In genomic region chr4:52199574-52200338, GRCh38 we compare ENCODE assay signal across 14 cellular contexts.
DNase-seq lines count a peak whose midpoint lies in the region; ATAC-seq and TF ChIP-seq lines count a peak whose summit lies in the region.
"Had no signal": no experiment of that assay in that cellular context is flagged by ENCODE, and none has a peak within 500 bp of the region (broad histone marks: within the 10 kb centered on the region; RNA-seq: fewer than 3 reads in every experiment).

No MANE protein-coding gene starts in this region.

- no peaks in the 10 kb centered on the region for H4K20me1 ChIP-seq in neural progenitor cell (ENCODE audit: low read depth)

- peak overlapping the region; percentile 66 for H3K4me3 Mint-ChIP-seq in neural progenitor cell

- H3K4me1 ChIP-seq in neural progenitor cell (peaks cover 16% of the 10 kb centered on the region), psoas muscle (no peaks in the 10 kb centered on the region), thyroid gland (peaks cover 0 to 3% of the 10 kb centered on the region in 2 donors)
- H3K4me1 ChIP-seq: left ventricle myocardium inferior had no signal

- peaks cover 9% of the 10 kb centered on the region for H3K27me3 ChIP-seq in neural progenitor cell
- H3K27me3 ChIP-seq in psoas muscle (ENCODE audit: insufficient read depth in 3 of 3, low read length in 2 of 3) = no peaks in the 10 kb centered on the region
- H3K27me3 ChIP-seq in thyroid gland = no peaks in the 10 kb centered on the region
- H3K27me3 ChIP-seq: ovary had no signal

- H3K4me3 ChIP-seq in choroid plexus epithelial cell (ENCODE audit: low read depth, low read length) (no peak overlapping the region), neural progenitor cell (no peak overlapping the region), psoas muscle (no peak overlapping the region), thyroid gland (replicated peaks in 1 of 3) (no peak overlapping the region)
- H3K4me3 ChIP-seq: left ventricle myocardium inferior, ovary had no signal

- H3K9me3 ChIP-seq in neural progenitor cell (ENCODE audit: low read depth) = no peaks in the 10 kb centered on the region
- H3K9me3 ChIP-seq in psoas muscle = no peaks in the 10 kb centered on the region
- no peaks in the 10 kb centered on the region for H3K9me3 ChIP-seq in thyroid gland
- H3K9me3 ChIP-seq: left ventricle myocardium inferior, ovary had no signal

- ATAC-seq in HG03342 (IDR thresholded peaks at IDR 0.05; ENCODE audit: unreplicated experiment) = no peak
- no peak for ATAC-seq in psoas muscle
- ATAC-seq: stimulated activated naive CD8-positive, alpha-beta T cell treated with anti-CD3 and anti-CD28 coated beads, Interleukin-15, Interleukin-2, amounts not matched to agents 100 U/mL and 50 U/mL, for 24 hours had no signal

- no peak for TF ChIP-seq POLR2A in thyroid gland (IDR thresholded peaks at IDR 0.05)

- H3K9me3 Mint-ChIP-seq in neural progenitor cell = peaks cover 7% of the 10 kb centered on the region

- peaks cover 39% of the 10 kb centered on the region for H3K4me1 Mint-ChIP-seq in neural progenitor cell

- no peak overlapping the region for H3K9ac ChIP-seq in neural progenitor cell

- H3K27ac ChIP-seq in neural progenitor cell (no peak overlapping the region), psoas muscle (no peak overlapping the region), thyroid gland (no peak overlapping the region)
- H3K27ac ChIP-seq: left ventricle myocardium inferior, ovary had no signal

- H3K36me3 ChIP-seq in neural progenitor cell = no peaks in the 10 kb centered on the region
- no peaks in the 10 kb centered on the region for H3K36me3 ChIP-seq in psoas muscle (ENCODE audit: insufficient read depth in 1 of 2, low read depth in 1 of 2)
- no peaks in the 10 kb centered on the region for H3K36me3 ChIP-seq in thyroid gland
- H3K36me3 ChIP-seq: left ventricle myocardium inferior, ovary had no signal

- no peaks in the 10 kb centered on the region for H3K36me3 Mint-ChIP-seq in neural progenitor cell

- DNase-seq in ELR (ENCODE audit: low read depth) (peak; percentile 36), NCI-H226 (peak; percentile 77), choroid plexus epithelial cell (ENCODE audit: low read depth) (peak; percentile 24), neural progenitor cell (ENCODE audit: low spot score) (no peak), psoas muscle (no peak), NCI-H69 (lab: John Stamatoyannopoulos, UW) (no peak), thyroid gland (no peak)
- DNase-seq: cortex of kidney; left ventricle myocardium inferior; NCI-H1436; NCI-H748 treated with DMSO at 0.1 percent for 48 hours; ovary; stimulated activated naive CD8-positive, alpha-beta T cell treated with anti-CD3 and anti-CD28 coated beads, Interleukin-15, Interleukin-2, amounts not matched to agents 100 U/mL and 50 U/mL, for 24 hours had no signal

- TF ChIP-seq CTCF in choroid plexus epithelial cell (conservative IDR thresholded peaks at IDR 0.05; ENCODE audit: low read depth, low read length) = no peak
- no peak for TF ChIP-seq CTCF in neural progenitor cell (IDR thresholded peaks at IDR 0.05)
- TF ChIP-seq CTCF in psoas muscle (IDR thresholded peaks at IDR 0.05) = no peak
- no peak for TF ChIP-seq CTCF in thyroid gland (IDR thresholded peaks at IDR 0.05)

- H3K27me3 Mint-ChIP-seq in neural progenitor cell (ENCODE audit: insufficient read depth, low read depth) = peaks cover 8% of the 10 kb centered on the region

- H3F3A ChIP-seq in neural progenitor cell (ENCODE audit: low read depth) = peaks cover 12% of the 10 kb centered on the region

- WGBS in psoas muscle, 3 donors = 68 to 74% (median 72%) methylated on average over 3 of the region's 3 CpGs
- WGBS in thyroid gland, 2 donors = 62 to 67% methylated on average over 3 of the region's 3 CpGs

- no peaks in the 10 kb centered on the region for H3K79me2 ChIP-seq in neural progenitor cell (ENCODE audit: low read depth)

- no peak overlapping the region for H3K4me2 ChIP-seq in neural progenitor cell

- H3K27ac Mint-ChIP-seq in neural progenitor cell = peak overlapping the region; percentile 97

- intact Hi-C loops in psoas muscle (cut with DNase I) = no loop called here
- intact Hi-C loops in thyroid gland (cut with DNase I) = no loop called here

- no peak overlapping the region for H2AFZ ChIP-seq in neural progenitor cell (replicated peaks)

Comparison
In these comparisons a context has a peak if more than half of its experiments do, and no peak if none do; other contexts are left out.
1. DNase-seq: peak in ELR (single experiment), NCI-H226 (single experiment) and choroid plexus epithelial cell (single experiment); none in neural progenitor cell (single experiment), psoas muscle (0 of 2), NCI-H69 (single experiment) and thyroid gland (0 of 2).